14 cellular contexts compared by ENCODE assay signal in genomic region chr3:149282836-149283235, GRCh38. TPM values are rescaled to one million over a fixed set of nuclear protein-coding genes. Genes with fewer than 3 reads are reported as not detected.
A peak's percentile ranks its signal among the peaks of the same experiment; 100 is the strongest.
DNase-seq lines count a peak whose midpoint lies in the region; ATAC-seq, FAIRE-seq and TF ChIP-seq lines count a peak whose summit lies in the region.
"Had no signal": no experiment of that assay in that cellular context is flagged by ENCODE, and none has a peak within 500 bp of the region (broad histone marks: within the 10 kb centered on the region; RNA-seq: fewer than 3 reads in every experiment).

No MANE protein-coding gene starts in this region.

- H3K9me3 ChIP-seq in PC-9 (ENCODE audit: insufficient read depth, low read depth), result no peaks in the 10 kb centered on the region
- no peaks in the 10 kb centered on the region for H3K9me3 ChIP-seq in endothelial cell of umbilical vein (replicated peaks; ENCODE audit: control insufficient read depth, insufficient read depth, low read length)
- H3K9me3 ChIP-seq: BE2C, Caco-2 had no signal

- H3K27me3 ChIP-seq in PC-9 (ENCODE audit: insufficient read depth, low read depth) (no peaks in the 10 kb centered on the region), endothelial cell of umbilical vein (ENCODE audit: control insufficient read depth in 2 of 2, insufficient read depth in 2 of 2, low read length in 2 of 2) (no peaks in the 10 kb centered on the region)
- H3K27me3 ChIP-seq: BE2C had no signal

- H3K4me1 ChIP-seq in PC-9 (replicated peaks; ENCODE audit: insufficient read depth) (peaks cover 18% of the 10 kb centered on the region), endothelial cell of umbilical vein (ENCODE audit: control insufficient read depth, extremely low read depth, insufficient read depth, low read length) (peaks cover under 1% of the 10 kb centered on the region)
- H3K4me1 ChIP-seq: BE2C had no signal

- H4K20me1 ChIP-seq in PC-9 (ENCODE audit: insufficient read depth) (no peaks in the 10 kb centered on the region; the same call in 1 of the 2 replicates), endothelial cell of umbilical vein (replicated peaks; ENCODE audit: control insufficient read depth, extremely low read depth, insufficient read depth, low read length) (no peaks in the 10 kb centered on the region)

- H3K4me3 ChIP-seq in PC-9 (no peak overlapping the region), endothelial cell of umbilical vein (replicated peaks in 1 of 3; ENCODE audit: insufficient read depth in 1 of 3, low read depth in 1 of 3, low read length in 3 of 3) (no peak overlapping the region)

- H3K79me2 ChIP-seq in PC-9 (ENCODE audit: low read depth), result no peaks in the 10 kb centered on the region
- no peaks in the 10 kb centered on the region for H3K79me2 ChIP-seq in endothelial cell of umbilical vein (ENCODE audit: control insufficient read depth, insufficient read depth, low read length)

- H3K9ac ChIP-seq in endothelial cell of umbilical vein (replicated peaks; ENCODE audit: extremely low read depth, insufficient read depth, low read length), result no peak overlapping the region

- intact Hi-C loops in PC-9 (cut with micrococcal nuclease; ENCODE audit: unreplicated experiment), result no loop called here
- intact Hi-C loops in endothelial cell of umbilical vein (cut with micrococcal nuclease), result no loop called here

- no TSS peak for BruUV-seq in PC-9 (replicated peaks; lab: Mats Ljungman, UMichigan)
- BruUV-seq in endothelial cell of umbilical vein (replicated peaks; lab: Mats Ljungman, UMichigan), result no TSS peak

- TF ChIP-seq POLR2A in H54 (IDR thresholded peaks at IDR 0.05; ENCODE audit: low read depth, low read length) (no peak), endothelial cell of umbilical vein (IDR thresholded peaks at IDR 0.05; ENCODE audit: low read depth, low read length) (no peak)

- POLR2A ChIA-PET in PC-9 (lab: Charles Lee; ENCODE audit: unreplicated experiment), result interaction anchor here (0.7 kb wide), 1 partner anchor 489 kb away, joined by 14 read pairs; no protein-coding TSS in a partner anchor
- POLR2A ChIA-PET in endothelial cell of umbilical vein (lab: Charles Lee), result no interaction called here

- no peaks in the 10 kb centered on the region for H3F3A ChIP-seq in PC-9 (ENCODE audit: insufficient read depth, low read depth)

- H3K9me1 ChIP-seq in endothelial cell of umbilical vein (replicated peaks; ENCODE audit: control insufficient read depth, extremely low read depth, insufficient read depth, low read length), result no peaks in the 10 kb centered on the region

- H3K36me3 ChIP-seq in PC-9 (ENCODE audit: low read depth), result no peaks in the 10 kb centered on the region
- no peaks in the 10 kb centered on the region for H3K36me3 ChIP-seq in endothelial cell of umbilical vein (ENCODE audit: control insufficient read depth in 2 of 2, extremely low read depth in 1 of 2, insufficient read depth in 2 of 2, low read length in 2 of 2)
- H3K36me3 ChIP-seq: BE2C had no signal

- H3K27ac ChIP-seq in 22Rv1, result peak overlapping the region; percentile 92
- peak overlapping the region; percentile 17; the same call in 1 of the 2 replicates for H3K27ac ChIP-seq in PC-9
- no peak overlapping the region for H3K27ac ChIP-seq in endothelial cell of umbilical vein (ENCODE audit: insufficient read depth, low read depth, low read length)

- ATAC-seq in HG03159 (IDR thresholded peaks at IDR 0.05; ENCODE audit: unreplicated experiment), result no peak
- ATAC-seq: CD8-positive, alpha-beta T cell had no signal

- CTCF ChIA-PET in PC-9 (lab: Charles Lee) (no interaction called here), endothelial cell of umbilical vein (lab: Charles Lee) (no interaction called here)

- no peak for DNase-seq in H54 (ENCODE audit: insufficient read length, low spot score)
- DNase-seq in PC-9, result no peak
- no peak for DNase-seq in endothelial cell of umbilical vein (ENCODE audit: low read depth, low spot score)
- no peak for DNase-seq in germinal center (ENCODE audit: low spot score)
- DNase-seq in A172 (ENCODE audit: low spot score), result no peak
- no peak for DNase-seq in NCI-H526 (lab: John Stamatoyannopoulos, UW)
- DNase-seq: BE2C; Caco-2; CD8-positive, alpha-beta T cell; DND-41; GDM1 had no signal

- no peaks in the 10 kb centered on the region for H3K9me2 ChIP-seq in PC-9 (ENCODE audit: insufficient read depth)

- FAIRE-seq in H54 (lab: Jason Lieb, UNC) (peak; percentile 45), endothelial cell of umbilical vein (lab: Jason Lieb, UNC) (peak; percentile 54)

- TF ChIP-seq CTCF in 22Rv1 (IDR thresholded peaks at IDR 0.05) (no peak), PC-9 (conservative IDR thresholded peaks at IDR 0.05) (no peak), endothelial cell of umbilical vein (IDR thresholded peaks at IDR 0.05; ENCODE audit: extremely low read depth in 1 of 2, insufficient read depth in 1 of 2, low read depth in 1 of 2, low read length in 2 of 2) (no peak)

- H2AFZ ChIP-seq in PC-9 (no peak overlapping the region), endothelial cell of umbilical vein (ENCODE audit: low read depth, low read length) (no peak overlapping the region)

- dilution Hi-C loops in endothelial cell of umbilical vein (cut with MboI; ENCODE audit: extremely low pct_ligation_motif_present, low sequenced_read_pairs), result no loop called here

- no peak overlapping the region for H3K4me2 ChIP-seq in PC-9
- no peak overlapping the region for H3K4me2 ChIP-seq in endothelial cell of umbilical vein (ENCODE audit: insufficient read depth, low read length)

TF ChIP-seq in endothelial cell of umbilical vein, 7 proteins besides CTCF, POLR2A, EP300 and RAD21:
- TF ChIP-seq POLR2AphosphoS5 (IDR thresholded peaks at IDR 0.05; ENCODE audit: insufficient read depth, low read depth, low read length) (no peak), MYC (IDR thresholded peaks at IDR 0.05; ENCODE audit: low read depth, low read length) (no peak), MAX (IDR thresholded peaks at IDR 0.05; ENCODE audit: insufficient read depth, insufficient read length) (no peak), JUN (IDR thresholded peaks at IDR 0.05; ENCODE audit: borderline replicate concordance, insufficient read depth, insufficient read length, low read depth) (no peak), FOS (IDR thresholded peaks at IDR 0.05; ENCODE audit: borderline replicate concordance, insufficient read depth, low read length) (no peak), EZH2 (IDR thresholded peaks at IDR 0.05; ENCODE audit: borderline replicate concordance, low read depth, low read length, severe bottlenecking) (no peak), GATA2 (IDR thresholded peaks at IDR 0.05; ENCODE audit: insufficient read depth, insufficient read length, low read depth, low read length) (no peak)

RNA-seq across cellular contexts. Expression of gene TM4SF18, which starts 50.6 kb away (rescaled TPM):
- total RNA-seq in PC-9 (2021), result not detected in 2 replicates
- total RNA-seq in endothelial cell of umbilical vein, result 142 and 158 TPM in 2 replicates
- 150 and 163 TPM in 2 replicates for polyA plus RNA-seq in endothelial cell of umbilical vein
- polyA plus RNA-seq in endothelial cell of umbilical vein (2011; cell fraction: cytosol; rRNA removed), result 116 and 149 TPM in 2 replicates
- polyA plus RNA-seq in endothelial cell of umbilical vein (2011; cell fraction: nucleus; rRNA removed), result 67.7 and 88.9 TPM in 2 replicates
- polyA plus RNA-seq in endothelial cell of umbilical vein (2012), result 19.9 and 43.2 TPM in 2 replicates
- polyA minus RNA-seq in endothelial cell of umbilical vein, result 192 and 213 TPM in 2 replicates
- not detected for polyA minus RNA-seq in endothelial cell of umbilical vein (2011; cell fraction: cytosol; rRNA and poly(A)+ RNA removed)
- polyA minus RNA-seq in endothelial cell of umbilical vein (2011; cell fraction: nucleus; rRNA and poly(A)+ RNA removed), result 66.9 and 78.8 TPM in 2 replicates
- 0.45 and 2.1 TPM in 2 replicates for total RNA-seq in A172 (2014; rRNA removed; shearing (Covaris generic))
- total RNA-seq: Caco-2; CD8-positive, alpha-beta T cell had no signal
- polyA plus RNA-seq: CD14-positive monocyte had no signal

Comparison
In these comparisons a context has a peak if more than half of its experiments do, and no peak if none do; other contexts are left out.
1. RNA of gene TM4SF18, which starts 50.6 kb away (total RNA-seq): 142 to 158 TPM in endothelial cell of umbilical vein; 0.45 to 2.1 TPM in A172 and not detected in PC-9; every median in the first group is over 10 times any median in the second.